In genomic region chr6:11983306-11983705, GRCh38 we compare ENCODE assay signal across 31 cellular contexts.
"Had no signal": no experiment of that assay in that cellular context is flagged by ENCODE, and none has a peak within 500 bp of the region (broad histone marks: within the 10 kb centered on the region; RNA-seq: fewer than 3 reads in every experiment).

No MANE protein-coding gene starts in this region.

- H3K27me3 ChIP-seq: body of pancreas, colonic mucosa, esophagus squamous epithelium, ovary, sigmoid colon, stomach, thyroid gland, upper lobe of left lung, vagina had no signal

- H3K4me1 ChIP-seq: body of pancreas, colonic mucosa, left ventricle myocardium inferior, stomach, thyroid gland, upper lobe of left lung, vagina had no signal

- H3K4me3 ChIP-seq: body of pancreas, colonic mucosa, esophagus squamous epithelium, left ventricle myocardium inferior, lung, mucosa of descending colon, ovary, sigmoid colon, stomach, thyroid gland, upper lobe of left lung, vagina had no signal

- H3K27ac ChIP-seq: body of pancreas, colonic mucosa, epithelial cell of prostate, esophagus squamous epithelium, left ventricle myocardium inferior, ovary, sigmoid colon, stomach, thyroid gland, upper lobe of left lung, vagina had no signal

- ATAC-seq: activated CD8-positive, alpha-beta T cell treated with anti-CD3 and anti-CD28 coated beads for 36 hours; activated T-cell treated with anti-CD3 and anti-CD28 coated beads, Interleukin-2, amount 50 U/mL, for 4 hours; activated T-helper 17 cell treated with anti-CD3 and anti-CD28 coated beads, Interleukin-2, amount 50 U/mL, for 72 hours; body of pancreas; mucosa of descending colon; stimulated activated naive B cell treated with anti-CD40 and anti-IgM and Interleukin-4, amounts not matched to agents 10 μg/mL and 1 μg/mL and 100 μg/mL, for 72 hours; T-helper 17 cell had no signal

- DNase-seq: activated CD4-positive, alpha-beta T cell treated with anti-CD3 and anti-CD28 coated beads, Interleukin-2, amount 50 U/mL, for 1 hour; activated CD4-positive, CD25-positive, alpha-beta regulatory T cell treated with anti-CD3 and anti-CD28 coated beads, Interleukin-2, amount 50 U/mL, for 72 hours; activated CD8-positive, alpha-beta T cell treated with anti-CD3 and anti-CD28 coated beads for 36 hours; activated gamma-delta T cell treated with Interleukin-2 at 50 U/mL for 16 hours; activated naive CD4-positive, alpha-beta T cell treated with anti-CD3 and anti-CD28 coated beads, Interleukin-2, amount 50 U/mL, for 16 hours; activated T-cell treated with anti-CD3 and anti-CD28 coated beads, Interleukin-2, amount 50 U/mL, for 4 hours; body of pancreas; cerebellar nuclear complex; colonic mucosa; effector CD8-positive, alpha-beta T cell; esophagus squamous epithelium; foreskin melanocyte; left ventricle myocardium inferior; mucosa of descending colon; ovary; retina; sigmoid colon; stimulated activated CD4-positive, alpha-beta T cell treated with anti-CD3 and anti-CD28 coated beads, Interleukin-15, amount 100 ng/mL, for 24 hours; stimulated activated CD4-positive, alpha-beta T cell treated with anti-CD3 and anti-CD28 coated beads, Interleukin-2, amount 100 ng/mL, for 24 hours; stimulated activated naive B cell treated with anti-CD40 and anti-IgM and Interleukin-4, amounts not matched to agents 10 μg/mL and 1 μg/mL and 100 μg/mL, for 72 hours; stomach; T-helper 17 cell; T1000; thyroid gland; upper lobe of left lung had no signal

- H3K9me3 ChIP-seq: body of pancreas, colonic mucosa, esophagus squamous epithelium, left ventricle myocardium inferior, mucosa of descending colon, ovary, sigmoid colon, stomach, thyroid gland, upper lobe of left lung, vagina had no signal

- FAIRE-seq: endometrium, islet of Langerhans had no signal

- H3K36me3 ChIP-seq: colonic mucosa, esophagus squamous epithelium, left ventricle myocardium inferior, ovary, sigmoid colon, stomach, thyroid gland, upper lobe of left lung, vagina had no signal
